Comparison of ENCODE assay signal across 14 cellular contexts in genomic region chr7:23475579-23475844, GRCh38. TPM values are rescaled to one million over a fixed set of nuclear protein-coding genes. Genes with fewer than 3 reads are reported as not detected.
DNase-seq lines count a peak whose midpoint lies in the region; ATAC-seq and TF ChIP-seq lines count a peak whose summit lies in the region.
"Had no signal": no experiment of that assay in that cellular context is flagged by ENCODE, and none has a peak within 500 bp of the region (broad histone marks: within the 10 kb centered on the region; RNA-seq: fewer than 3 reads in every experiment).

No MANE protein-coding gene starts in this region.

- H3K9me3 ChIP-seq in Caco-2 (no peaks in the 10 kb centered on the region), HUES6 (ENCODE audit: control insufficient read depth, insufficient read depth, low read depth, low read length) (no peaks in the 10 kb centered on the region), SK-N-MC (ENCODE audit: low read depth, low read length) (no peaks in the 10 kb centered on the region), iPS-18a (ENCODE audit: control insufficient read depth, low read depth, low read length) (no peaks in the 10 kb centered on the region), body of pancreas (peaks cover 0 to 4% (median 0%) of the 10 kb centered on the region in 3 donors)

- DNase-seq in Caco-2 (no peak), SK-N-MC (ENCODE audit: low read depth, low spot score) (no peak), foreskin keratinocyte (no peak), body of pancreas (no peak), iPS-NIHi7 (ENCODE audit: extremely low spot score) (no peak)
- DNase-seq in stimulated activated CD4-positive, alpha-beta T cell treated with anti-CD3 and anti-CD28 coated beads, Interleukin-4, amount 100 ng/mL, for 1 hour = no peak
- DNase-seq: DND-41, NCI-H1436 treated with DMSO at 0.1 percent for 48 hours, NCI-H524 treated with DMSO at 0.1 percent for 48 hours, Right ventricle myocardium superior, upper lobe of left lung had no signal

- TF ChIP-seq POLR2A in body of pancreas (IDR thresholded peaks at IDR 0.05) = no peak

- CTCF ChIA-PET in Caco-2 (lab: Charles Lee) = no interaction called here

- peaks cover 24% of the 10 kb centered on the region for H3K4me1 Mint-ChIP-seq in Caco-2 (ENCODE audit: low read depth, unreplicated experiment)

- H3K9ac ChIP-seq in HUES6 (ENCODE audit: low read length) (peak overlapping the region; percentile 84), SK-N-MC (ENCODE audit: insufficient read length) (peak overlapping the region; percentile 93), iPS-18a (ENCODE audit: low read length) (peak overlapping the region; percentile 94)

- H3K27ac Mint-ChIP-seq in Caco-2 (ENCODE audit: unreplicated experiment) = peak overlapping the region; percentile 93

- no TSS peak for BruUV-seq in Caco-2 (replicated peaks; lab: Mats Ljungman, UMichigan)

- H3K4me1 ChIP-seq in Caco-2 (peaks cover 26% of the 10 kb centered on the region), HUES6 (ENCODE audit: control insufficient read depth, insufficient read depth, low read length) (peaks cover 7% of the 10 kb centered on the region), iPS-18a (ENCODE audit: control insufficient read depth, low read depth, low read length) (peaks cover 21% of the 10 kb centered on the region), foreskin keratinocyte (peaks cover 12% of the 10 kb centered on the region), body of pancreas (peaks cover 18% of the 10 kb centered on the region)

- ATAC-seq in foreskin keratinocyte (no peak), body of pancreas (no peak)
- ATAC-seq: gastroesophageal sphincter had no signal

- H3K27ac ChIP-seq in HUES6 (ENCODE audit: low read depth, low read length) = peak overlapping the region; percentile 92
- H3K27ac ChIP-seq in SK-N-MC = peak overlapping the region; percentile 89
- peak overlapping the region; percentile 93 for H3K27ac ChIP-seq in iPS-18a (ENCODE audit: low read length)
- H3K27ac ChIP-seq in foreskin keratinocyte = no peak overlapping the region
- no peak overlapping the region for H3K27ac ChIP-seq in body of pancreas
- H3K27ac ChIP-seq: gastroesophageal sphincter, upper lobe of left lung had no signal

- H3K4me3 Mint-ChIP-seq in Caco-2 (ENCODE audit: unreplicated experiment) = peak overlapping the region; percentile 82

- peak overlapping the region; percentile 48 for H3K4me3 ChIP-seq in Caco-2 (ENCODE audit: low read depth, low read length)
- H3K4me3 ChIP-seq in HUES6 (ENCODE audit: low read depth, low read length) = peak overlapping the region; percentile 96
- H3K4me3 ChIP-seq in SK-N-MC = peak overlapping the region; percentile 85
- H3K4me3 ChIP-seq in iPS-18a (ENCODE audit: low read length) = peak overlapping the region; percentile 94
- H3K4me3 ChIP-seq in body of pancreas = no peak overlapping the region
- H3K4me3 ChIP-seq: gastroesophageal sphincter, upper lobe of left lung had no signal

- no peaks in the 10 kb centered on the region for H3K27me3 Mint-ChIP-seq in Caco-2 (ENCODE audit: insufficient read depth, unreplicated experiment)

- H3K36me3 ChIP-seq in Caco-2 (ENCODE audit: control insufficient read depth, insufficient read depth, low read length) (no peaks in the 10 kb centered on the region), HUES6 (ENCODE audit: control insufficient read depth, insufficient read depth, low read length) (no peaks in the 10 kb centered on the region), SK-N-MC (ENCODE audit: insufficient read depth, low read length) (no peaks in the 10 kb centered on the region), iPS-18a (ENCODE audit: control insufficient read depth, low read depth, low read length) (no peaks in the 10 kb centered on the region), body of pancreas (replicated peaks in 1 of 2; ENCODE audit: insufficient read depth in 1 of 2, low read depth in 2 of 2) (no peaks in the 10 kb centered on the region)
- H3K36me3 ChIP-seq: gastroesophageal sphincter, upper lobe of left lung had no signal

- H3K27me3 ChIP-seq in Caco-2 (replicated peaks; ENCODE audit: control insufficient read depth, insufficient read depth, low read length) (no peaks in the 10 kb centered on the region), HUES6 (ENCODE audit: control insufficient read depth, insufficient read depth, low read length) (no peaks in the 10 kb centered on the region), iPS-18a (ENCODE audit: control insufficient read depth, insufficient read depth, low read length) (no peaks in the 10 kb centered on the region), foreskin keratinocyte (peaks cover 57% of the 10 kb centered on the region), body of pancreas (peaks cover 9 to 63% of the 10 kb centered on the region in 2 donors)

- peaks cover 38% of the 10 kb centered on the region for H3K36me3 Mint-ChIP-seq in Caco-2 (ENCODE audit: insufficient read depth, unreplicated experiment)

- POLR2A ChIA-PET in Caco-2 (lab: Charles Lee) = no interaction called here

- no peak for TF ChIP-seq CTCF in Caco-2 (IDR thresholded peaks at IDR 0.05; ENCODE audit: insufficient read depth in 1 of 2, low read depth in 1 of 2, low read length in 1 of 2, severe bottlenecking in 1 of 2, unreplicated experiment in 1 of 2)
- TF ChIP-seq CTCF in foreskin keratinocyte (conservative IDR thresholded peaks at IDR 0.05) = no peak
- no peak for TF ChIP-seq CTCF in body of pancreas (IDR thresholded peaks at IDR 0.05)

- H3K9me3 Mint-ChIP-seq in Caco-2 (ENCODE audit: unreplicated experiment) = no peaks in the 10 kb centered on the region

- intact Hi-C loops in Caco-2 (cut with micrococcal nuclease; ENCODE audit: unreplicated experiment) (no loop called here), body of pancreas (cut with DNase I) (no loop called here)

RNA-seq across cellular contexts. Expression of gene IGF2BP3, which starts 5.2 kb away (rescaled TPM):
- 124 and 127 TPM in 2 replicates for total RNA-seq in Caco-2 (2022)
- total RNA-seq in foreskin keratinocyte = 32.8 and 41.1 TPM in 2 replicates
- polyA plus RNA-seq in foreskin keratinocyte = 10.1 and 10.3 TPM in 2 replicates
- 1 to 10 TPM in 1 of 2 donors, under 1 TPM in 1; 0.33 to 1.3 TPM for total RNA-seq in body of pancreas
- total RNA-seq: Right ventricle myocardium superior had no signal

RNA-seq across cellular contexts. Expression of gene TRA2A, which starts 56.3 kb away (rescaled TPM):
- total RNA-seq in Caco-2 (2022) = 123 and 132 TPM in 2 replicates
- 41.4 and 46.0 TPM in 2 replicates for total RNA-seq in foreskin keratinocyte
- polyA plus RNA-seq in foreskin keratinocyte = 31.8 and 40.2 TPM in 2 replicates
- 10 to 100 TPM; 26.2 to 35.6 TPM for total RNA-seq in body of pancreas

Comparison
In these comparisons a context has a peak if more than half of its experiments do, and no peak if none do; other contexts are left out.
1. H3K4me3 ChIP-seq: peak in Caco-2 (single experiment), HUES6 (single experiment), SK-N-MC (single experiment) and iPS-18a (single experiment); none in body of pancreas (0 of 2).
2. H3K27ac ChIP-seq: peak in HUES6 (single experiment), SK-N-MC (single experiment) and iPS-18a (single experiment); none in foreskin keratinocyte (single experiment) and body of pancreas (0 of 4).
3. RNA of gene IGF2BP3, which starts 5.2 kb away (total RNA-seq): 124 to 127 TPM in Caco-2 and 32.8 to 41.1 TPM in foreskin keratinocyte; 0.33 to 1.3 TPM in body of pancreas; every median in the first group is over 10 times any median in the second.
4. Peak in every context shown above with its lines, with median percentiles within 50 percentile points of each other: H3K9ac ChIP-seq.